ENCODE assay signal across 8 cellular contexts in genomic region chrX:154712781-154713391, GRCh38. TPM values are rescaled to one million over a fixed set of nuclear protein-coding genes. Genes with fewer than 3 reads are reported as not detected.
DNase-seq lines count a peak whose midpoint lies in the region; ATAC-seq and TF ChIP-seq lines count a peak whose summit lies in the region.

No MANE protein-coding gene starts in this region.

- peaks cover 35% of the 10 kb centered on the region for H3K4me1 Mint-ChIP-seq in activated CD4-positive, alpha-beta memory T cell treated with anti-CD3 and anti-CD28 coated beads for 36 hours (ENCODE audit: low read depth)
- H3K4me1 Mint-ChIP-seq in naive thymus-derived CD8-positive, alpha-beta T cell, result peaks cover 16 to 53% (median 40%) of the 10 kb centered on the region in 4 donors

- no peaks in the 10 kb centered on the region for H3K36me3 ChIP-seq in colonic mucosa

- peak overlapping the region; percentile 44 for H3K27ac Mint-ChIP-seq in activated CD4-positive, alpha-beta memory T cell treated with anti-CD3 and anti-CD28 coated beads for 36 hours
- H3K27ac Mint-ChIP-seq in naive thymus-derived CD8-positive, alpha-beta T cell, result peak overlapping the region in 9 of 10 donors; percentile 19 to 94 (median 73)

- peaks cover 7% of the 10 kb centered on the region for H3K36me3 Mint-ChIP-seq in activated CD4-positive, alpha-beta memory T cell treated with anti-CD3 and anti-CD28 coated beads for 36 hours
- peaks cover 0 to 24% (median 3%) of the 10 kb centered on the region in 3 donors for H3K36me3 Mint-ChIP-seq in naive thymus-derived CD8-positive, alpha-beta T cell

- CTCF ChIA-PET in activated CD4-positive, alpha-beta memory T cell treated with anti-CD3 and anti-CD28 coated beads for 36 hours (lab: Charles Lee), result interaction anchor here (0.6 to 1.7 kb wide), 7 partner anchors 13 to 53 kb away, joined by 3 to 8 read pairs (median 3); no protein-coding TSS in a partner anchor

- DNase-seq in AG10803 (ENCODE audit: low read depth), result peak; percentile 86
- peak; percentile 48 for DNase-seq in activated CD4-positive, alpha-beta memory T cell treated with anti-CD3 and anti-CD28 coated beads for 36 hours
- DNase-seq in naive thymus-derived CD8-positive, alpha-beta T cell, result peak in 4 of 10 donors; percentile 9 to 47 (median 40)
- DNase-seq in colonic mucosa, result no peak
- DNase-seq in cortex of kidney (lab: John Stamatoyannopoulos, UW), result no peak
- DNase-seq in NCI-H2107 treated with DMSO at 0.1 percent for 48 hours (lab: John Stamatoyannopoulos, UW; ENCODE audit: unreplicated experiment), result no peak

- POLR2A ChIA-PET in activated CD4-positive, alpha-beta memory T cell treated with anti-CD3 and anti-CD28 coated beads for 36 hours (lab: Charles Lee), result interaction anchor here (0.8 to 1.1 kb wide), 2 partner anchors 36 to 38 kb away, joined by 5 read pairs; partner anchors contain the start of gene GAB3
- POLR2A ChIA-PET in naive thymus-derived CD8-positive, alpha-beta T cell (lab: Charles Lee), result interaction anchor here (0.6 kb wide), 1 partner anchor 43 kb away, joined by 3 read pairs; no protein-coding TSS in a partner anchor

- no peak overlapping the region for H3K4me3 ChIP-seq in AG10803 (ENCODE audit: low read length)
- H3K4me3 ChIP-seq in colonic mucosa, result no peak overlapping the region

- H3K9me3 Mint-ChIP-seq in activated CD4-positive, alpha-beta memory T cell treated with anti-CD3 and anti-CD28 coated beads for 36 hours, result no peaks in the 10 kb centered on the region
- no peaks in the 10 kb centered on the region for H3K9me3 Mint-ChIP-seq in naive thymus-derived CD8-positive, alpha-beta T cell

- no peak overlapping the region for H3K9ac ChIP-seq in colonic mucosa (ENCODE audit: low read depth in 2 of 2, low read length in 2 of 2)

- no peaks in the 10 kb centered on the region for H3K9me3 ChIP-seq in colonic mucosa

- intact Hi-C loops in activated CD4-positive, alpha-beta memory T cell treated with anti-CD3 and anti-CD28 coated beads for 36 hours (cut with micrococcal nuclease), result loop anchor here (1.0 kb wide), 1 partner anchor 17 kb away; no protein-coding TSS in a partner anchor
- intact Hi-C loops in colonic mucosa (cut with DNase I), result no loop called here

- H3K4me3 Mint-ChIP-seq in activated CD4-positive, alpha-beta memory T cell treated with anti-CD3 and anti-CD28 coated beads for 36 hours, result peak overlapping the region; percentile 14
- H3K4me3 Mint-ChIP-seq in naive thymus-derived CD8-positive, alpha-beta T cell, result peak overlapping the region in 9 of 10 donors; percentile 6 to 71 (median 52)

- ATAC-seq in GM18907 (IDR thresholded peaks at IDR 0.05; ENCODE audit: unreplicated experiment) (peak; percentile 82), HG03064 (IDR thresholded peaks at IDR 0.05; ENCODE audit: low read depth, unreplicated experiment) (peak; percentile 84)
- ATAC-seq in naive thymus-derived CD8-positive, alpha-beta T cell, result peak; percentile 93

- H3K4me1 ChIP-seq in colonic mucosa, result no peaks in the 10 kb centered on the region

- TF ChIP-seq CTCF in AG10803 (conservative IDR thresholded peaks at IDR 0.05; ENCODE audit: low read length) (no peak), colonic mucosa (IDR thresholded peaks at IDR 0.05) (no peak)

- no peaks in the 10 kb centered on the region for H3K27me3 ChIP-seq in colonic mucosa

- H3K27ac ChIP-seq in colonic mucosa, result no peak overlapping the region

- no peaks in the 10 kb centered on the region for H3K27me3 Mint-ChIP-seq in activated CD4-positive, alpha-beta memory T cell treated with anti-CD3 and anti-CD28 coated beads for 36 hours
- no peaks in the 10 kb centered on the region for H3K27me3 Mint-ChIP-seq in naive thymus-derived CD8-positive, alpha-beta T cell

RNA-seq across cellular contexts. Expression of gene GAB3, which starts 38.0 kb away (rescaled TPM):
- 1 to 10 TPM; 3.4 to 3.7 TPM for total RNA-seq in activated CD4-positive, alpha-beta memory T cell treated with anti-CD3 and anti-CD28 coated beads for 36 hours
- 1 to 10 TPM; 9.9 to 10.0 TPM for total RNA-seq in naive thymus-derived CD8-positive, alpha-beta T cell
- 1 to 10 TPM in 2 of 3 donors, under 1 TPM in 1; 0.77 to 5.2 (median 1.2) TPM for polyA plus RNA-seq in naive thymus-derived CD8-positive, alpha-beta T cell
- 1 to 10 TPM; 1.2 to 1.4 TPM for total RNA-seq in colonic mucosa

RNA-seq across cellular contexts. Expression of gene DKC1, which starts 49.8 kb away (rescaled TPM):
- total RNA-seq in activated CD4-positive, alpha-beta memory T cell treated with anti-CD3 and anti-CD28 coated beads for 36 hours, result 10 to 100 TPM; 94.0 to 95.5 TPM
- total RNA-seq in naive thymus-derived CD8-positive, alpha-beta T cell, result 10 to 100 TPM; 74.7 to 93.7 TPM
- 10 to 100 TPM; 38.6 to 56.5 (median 44.2) TPM for polyA plus RNA-seq in naive thymus-derived CD8-positive, alpha-beta T cell
- 10 to 100 TPM; 28.5 to 55.0 TPM for total RNA-seq in colonic mucosa

RNA-seq across cellular contexts. Expression of gene CTAG2, which starts 59.5 kb away (rescaled TPM):
- total RNA-seq in activated CD4-positive, alpha-beta memory T cell treated with anti-CD3 and anti-CD28 coated beads for 36 hours, result not detected
- 10 to 100 TPM; 12.0 to 13.4 TPM for total RNA-seq in naive thymus-derived CD8-positive, alpha-beta T cell
- polyA plus RNA-seq in naive thymus-derived CD8-positive, alpha-beta T cell, result not detected
- total RNA-seq in colonic mucosa, result not detected

Comparison
In these comparisons a context has a peak if more than half of its experiments do, and no peak if none do; other contexts are left out.
1. DNase-seq: peak in AG10803 (single experiment) and activated CD4-positive, alpha-beta memory T cell treated with anti-CD3 and anti-CD28 coated beads for 36 hours (single experiment); none in colonic mucosa (single experiment), cortex of kidney (single experiment) and NCI-H2107 treated with DMSO at 0.1 percent for 48 hours (single experiment).
2. RNA of gene CTAG2, which starts 59.5 kb away (total RNA-seq): 12.0 to 13.4 TPM in naive thymus-derived CD8-positive, alpha-beta T cell; not detected in activated CD4-positive, alpha-beta memory T cell treated with anti-CD3 and anti-CD28 coated beads for 36 hours and not detected in colonic mucosa; every median in the first group is over 10 times any median in the second.
3. Peak in every context shown above with its lines, with median percentiles within 50 percentile points of each other: ATAC-seq.